Comparison of ENCODE assay signal across 13 cellular contexts in genomic region chr19:19562665-19563347, GRCh38. TPM values are rescaled to one million over a fixed set of nuclear protein-coding genes. Genes with fewer than 3 reads are reported as not detected.
DNase-seq lines count a peak whose midpoint lies in the region; ATAC-seq and TF ChIP-seq lines count a peak whose summit lies in the region.
"Had no signal": no experiment of that assay in that cellular context is flagged by ENCODE, and none has a peak within 500 bp of the region (broad histone marks: within the 10 kb centered on the region; RNA-seq: fewer than 3 reads in every experiment).

No MANE protein-coding gene starts in this region.

- no peak overlapping the region for H2BK120ac ChIP-seq in neuronal stem cell (ENCODE audit: low read depth, low read length)

- peaks cover 0 to 2% of the 10 kb centered on the region in 2 donors for H3K9me3 ChIP-seq in neuronal stem cell (replicated peaks in 1 of 2; ENCODE audit: control insufficient read depth in 2 of 2, insufficient read depth in 1 of 2, low read depth in 1 of 2, low read length in 2 of 2)
- H3K9me3 ChIP-seq: HAP-1 had no signal

- no peak overlapping the region for H4K91ac ChIP-seq in neuronal stem cell (ENCODE audit: low read depth, low read length, poor library complexity)

- peaks cover 6% of the 10 kb centered on the region for H3K9me3 Mint-ChIP-seq in WTC11
- H3K9me3 Mint-ChIP-seq: activated B cell treated with CpG ODN at 0.5 μM for 24 hours had no signal

- TF ChIP-seq CTCF in GM13976 (IDR thresholded peaks at IDR 0.05; ENCODE audit: borderline replicate concordance, control extremely low read depth, extremely low read depth, insufficient read depth, missing control alignments), result peak; percentile 21
- TF ChIP-seq CTCF in WTC11 (IDR thresholded peaks at IDR 0.05), result no peak
- TF ChIP-seq CTCF in astrocyte of the cerebellum (IDR thresholded peaks at IDR 0.05; ENCODE audit: low read depth, low read length, missing control alignments), result peak; percentile 4

- H3K4me1 Mint-ChIP-seq in WTC11, result peaks cover 10% of the 10 kb centered on the region
- H3K4me1 Mint-ChIP-seq: activated B cell treated with CpG ODN at 0.5 μM for 24 hours, brain had no signal

- H3K9ac ChIP-seq in neuronal stem cell (ENCODE audit: low read depth, low read length, poor library complexity), result peak overlapping the region; percentile 60
- H3K9ac ChIP-seq: parathyroid adenoma had no signal

- peaks cover 3% of the 10 kb centered on the region for H3K79me1 ChIP-seq in neuronal stem cell (ENCODE audit: low read depth, low read length)

- DNase-seq in GM13976 (ENCODE audit: low spot score) (no peak), WTC11 (ENCODE audit: low spot score) (no peak), astrocyte of the cerebellum (ENCODE audit: low read depth) (no peak), neuronal stem cell (ENCODE audit: low spot score) (no peak), GF-D8 (lab: John Stamatoyannopoulos, UW) (no peak), kidney tubule cell (ENCODE audit: low spot score) (no peak), medulla oblongata (ENCODE audit: extremely low spot score) (no peak)
- DNase-seq: activated B cell treated with CpG ODN at 0.5 μM for 24 hours, OCI-M1 had no signal

- CTCF ChIA-PET in WTC11 (lab: Charles Lee), result interaction anchor here (0.6 to 3.5 kb wide), 5 partner anchors 8 to 410 kb away, joined by 3 to 18 read pairs (median 11); no protein-coding TSS in a partner anchor

- H2AK5ac ChIP-seq in neuronal stem cell (ENCODE audit: low read depth, low read length), result peak overlapping the region; percentile 54

- H3K18ac ChIP-seq in neuronal stem cell (ENCODE audit: low read length), result peak overlapping the region; percentile 57

- H3K27ac Mint-ChIP-seq in WTC11, result no peak overlapping the region
- H3K27ac Mint-ChIP-seq: activated B cell treated with CpG ODN at 0.5 μM for 24 hours had no signal

- no peak overlapping the region for H4K8ac ChIP-seq in neuronal stem cell (ENCODE audit: low read depth, low read length)

- peak overlapping the region; percentile 75 for H2BK12ac ChIP-seq in neuronal stem cell (ENCODE audit: low read length)

- POLR2A ChIA-PET in WTC11 (lab: Charles Lee), result no interaction called here

- H3K4me3 ChIP-seq in astrocyte of the cerebellum (ENCODE audit: low read depth, low read length) (no peak overlapping the region), neuronal stem cell (ENCODE audit: low read length in 2 of 2) (no peak overlapping the region)
- H3K4me3 ChIP-seq: HAP-1 had no signal

- in situ Hi-C loops in GM13976 (cut with MboI; ENCODE audit: low sequenced_read_pairs, unreplicated experiment) (no loop called here), astrocyte of the cerebellum (cut with HindIII; ENCODE audit: low sequenced_read_pairs) (no loop called here)

- no peaks in the 10 kb centered on the region for H3K4me1 ChIP-seq in neuronal stem cell (ENCODE audit: control insufficient read depth in 2 of 2, insufficient read depth in 1 of 2, low read depth in 1 of 2, low read length in 2 of 2)
- H3K4me1 ChIP-seq: HAP-1, parathyroid adenoma had no signal

- H3K23ac ChIP-seq in neuronal stem cell (ENCODE audit: low read depth, low read length, poor library complexity), result peak overlapping the region; percentile 85

- no peaks in the 10 kb centered on the region for H3K27me3 Mint-ChIP-seq in WTC11 (ENCODE audit: low read depth)
- H3K27me3 Mint-ChIP-seq: activated B cell treated with CpG ODN at 0.5 μM for 24 hours had no signal

- H3K36me3 ChIP-seq in neuronal stem cell (replicated peaks in 1 of 2; ENCODE audit: control insufficient read depth in 2 of 2, insufficient read depth in 2 of 2, low read length in 2 of 2), result peaks cover 3 to 19% of the 10 kb centered on the region in 2 donors

- H3K4me3 Mint-ChIP-seq in WTC11, result no peak overlapping the region
- H3K4me3 Mint-ChIP-seq: activated B cell treated with CpG ODN at 0.5 μM for 24 hours, brain had no signal

- H3K4me2 ChIP-seq in neuronal stem cell (ENCODE audit: insufficient read depth, low read length, poor library complexity, severe bottlenecking), result no peak overlapping the region

- H3K4ac ChIP-seq in neuronal stem cell (ENCODE audit: low read length), result peak overlapping the region; percentile 84

- H2BK5ac ChIP-seq in neuronal stem cell (ENCODE audit: low read length), result peak overlapping the region; percentile 68

- H3K14ac ChIP-seq in neuronal stem cell (ENCODE audit: low read length), result peak overlapping the region; percentile 38

- no peak overlapping the region for H2AFZ ChIP-seq in neuronal stem cell (ENCODE audit: low read length)
- H2AFZ ChIP-seq: parathyroid adenoma had no signal

- ATAC-seq in WTC11 (peak; percentile 85), HG03469 (IDR thresholded peaks at IDR 0.05; ENCODE audit: unreplicated experiment) (no peak)

- H2BK15ac ChIP-seq in neuronal stem cell (ENCODE audit: low read length), result no peak overlapping the region

- no peak overlapping the region for H3K27ac ChIP-seq in neuronal stem cell (replicated peaks; ENCODE audit: low read length)
- H3K27ac ChIP-seq: parathyroid adenoma had no signal

- no CpG with 5 or more reads among the region's 17 CpGs for WGBS in neuronal stem cell (ENCODE audit: extremely low coverage in 2 of 2, insufficient read length in 2 of 2, insufficient replicate concordance in 1 of 2), 2 donors

- peaks cover 5% of the 10 kb centered on the region for H3K36me3 Mint-ChIP-seq in WTC11

- no peaks in the 10 kb centered on the region for H3K27me3 ChIP-seq in neuronal stem cell (ENCODE audit: control insufficient read depth in 3 of 3, insufficient read depth in 3 of 3, low read depth in 1 of 3, low read length in 3 of 3)

TF ChIP-seq in WTC11, 78 proteins besides CTCF, POLR2A, EP300 and RAD21 (continues in another document):
- no peak for TF ChIP-seq NFE2L1 (CRISPR knock-in tag; IDR thresholded peaks at IDR 0.05)
- TF ChIP-seq CREM (CRISPR knock-in tag; IDR thresholded peaks at IDR 0.05), result no peak
- TF ChIP-seq ATF2 (CRISPR knock-in tag; IDR thresholded peaks at IDR 0.05; ENCODE audit: borderline replicate concordance, low read depth), result no peak
- no peak for TF ChIP-seq NR3C1 (CRISPR knock-in tag; conservative IDR thresholded peaks at IDR 0.05; ENCODE audit: low read depth)
- no peak for TF ChIP-seq CBFB (CRISPR knock-in tag; IDR thresholded peaks at IDR 0.05; ENCODE audit: low read depth)
- no peak for TF ChIP-seq AR (CRISPR knock-in tag; IDR thresholded peaks at IDR 0.05)
- no peak for TF ChIP-seq IRF2 (CRISPR knock-in tag; IDR thresholded peaks at IDR 0.05; ENCODE audit: borderline replicate concordance, low read depth)
- TF ChIP-seq ZSCAN18 (CRISPR knock-in tag; IDR thresholded peaks at IDR 0.05), result no peak

RNA-seq across cellular contexts. Expression of gene CILP2, which starts 24.7 kb away (rescaled TPM):
- 7.9 to 10.6 TPM (median 10.1 TPM) in 3 replicates for total RNA-seq in WTC11 (2021)
- polyA plus RNA-seq in neuronal stem cell (2013, experiment 1 of 2), result 2.0 TPM
- polyA plus RNA-seq in neuronal stem cell (2013, experiment 2 of 2), result 2.1 TPM

RNA-seq across cellular contexts. Expression of gene YJEFN3, which starts 34.1 kb away (rescaled TPM):
- 10.2 to 11.9 TPM (median 11.1 TPM) in 3 replicates for total RNA-seq in WTC11 (2021)
- 10.9 TPM for polyA plus RNA-seq in neuronal stem cell (2013, experiment 1 of 2)
- 9.9 TPM for polyA plus RNA-seq in neuronal stem cell (2013, experiment 2 of 2)

RNA-seq across cellular contexts. Expression of gene NDUFA13, which starts 46.8 kb away (rescaled TPM):
- total RNA-seq in WTC11 (2021), result 519 to 568 TPM (median 552 TPM) in 3 replicates
- polyA plus RNA-seq in neuronal stem cell (2013, experiment 1 of 2), result 218 TPM
- polyA plus RNA-seq in neuronal stem cell (2013, experiment 2 of 2), result 213 TPM

RNA-seq across cellular contexts. Expression of gene TSSK6, which starts 47.5 kb away (rescaled TPM):
- 4.7 to 7.8 TPM (median 7.7 TPM) in 3 replicates for total RNA-seq in WTC11 (2021)
- 2.3 TPM for polyA plus RNA-seq in neuronal stem cell (2013, experiment 1 of 2)
- polyA plus RNA-seq in neuronal stem cell (2013, experiment 2 of 2), result 2.2 TPM

RNA-seq across cellular contexts. Expression of gene PBX4, which starts 55.7 kb away (rescaled TPM):
- 3.2 to 4.5 TPM (median 3.5 TPM) in 3 replicates for total RNA-seq in WTC11 (2021)
- polyA plus RNA-seq in neuronal stem cell (2013, experiment 1 of 2), result 6.9 TPM
- polyA plus RNA-seq in neuronal stem cell (2013, experiment 2 of 2), result 7.0 TPM
